ENCODE assay signal across 35 cellular contexts in the genomic region with DNA sequence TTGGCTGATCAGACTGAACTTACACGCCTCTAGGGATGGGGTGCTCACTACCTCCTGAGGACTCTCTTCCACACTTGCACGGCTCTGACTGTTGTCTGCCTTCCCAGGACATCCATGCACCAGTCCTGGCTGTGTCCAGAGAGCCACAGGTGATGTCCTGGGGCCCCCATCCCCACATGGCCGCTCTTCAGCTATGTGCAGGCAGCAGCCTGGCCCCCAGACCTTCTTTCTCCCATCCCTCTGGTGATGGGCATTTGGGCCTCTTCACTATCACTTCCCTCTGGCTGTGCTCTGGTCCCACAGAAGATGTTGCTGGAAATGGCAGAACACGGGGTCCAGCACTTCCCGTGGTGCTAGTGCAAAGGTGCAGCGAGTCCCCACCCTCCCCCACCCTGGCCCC. TPM values are rescaled to one million over a fixed set of nuclear protein-coding genes. Genes with fewer than 3 reads are reported as not detected.
DNase-seq lines count a peak whose midpoint lies in the region; ATAC-seq, FAIRE-seq and TF ChIP-seq lines count a peak whose summit lies in the region.
"Had no signal": no experiment of that assay in that cellular context is flagged by ENCODE, and none has a peak within 500 bp of the region (broad histone marks: within the 10 kb centered on the region; RNA-seq: fewer than 3 reads in every experiment).

No MANE protein-coding gene starts in this region.

- no peak overlapping the region for H3K23ac ChIP-seq in H1 (ENCODE audit: insufficient read length)

- H3K79me2 ChIP-seq in H1 (ENCODE audit: control insufficient read depth in 1 of 2, insufficient read depth in 2 of 2, low read length in 2 of 2), result no peaks in the 10 kb centered on the region

- no peaks in the 10 kb centered on the region for H4K20me1 ChIP-seq in H1 (replicated peaks in 1 of 2; ENCODE audit: control insufficient read depth in 1 of 2, insufficient read depth in 2 of 2, low read length in 2 of 2)

- H3K27ac ChIP-seq in H1 (ENCODE audit: low read depth, low read length) (no peak overlapping the region), spleen (no peak overlapping the region)
- H3K27ac ChIP-seq: esophagus squamous epithelium, gastroesophageal sphincter, tibial artery, WERI-Rb-1 had no signal

- DNase-seq in activated CD8-positive, alpha-beta memory T cell treated with anti-CD3 and anti-CD28 coated beads for 24 hours, result peak; percentile 1
- no peak for DNase-seq in activated CD8-positive, alpha-beta memory T cell treated with anti-CD3 and anti-CD28 coated beads, Interleukin-2, amount 50 U/mL, for 4 hours
- DNase-seq in GM10266 (ENCODE audit: extremely low spot score), result peak; percentile 15
- no peak for DNase-seq in H1 (ENCODE audit: low read depth in 1 of 2, low spot score in 2 of 2)
- peak; percentile 59 for DNase-seq in spleen
- no peak for DNase-seq in NCI-H510A treated with DMSO at 0.1 percent for 48 hours (lab: John Stamatoyannopoulos, UW)
- DNase-seq: activated gamma-delta T cell; activated naive CD8-positive, alpha-beta T cell treated with anti-CD3 and anti-CD28 coated beads, Interleukin-2, amount 50 U/mL, for 24 hours; activated T-cell treated with anti-CD3 and anti-CD28 coated beads for 4 hours; central memory CD4-positive, alpha-beta T cell; dermis blood vessel endothelial cell; esophagus squamous epithelium; hypothalamus; left ventricle myocardium superior; midbrain; NCI-H1694 treated with DMSO at 0.1 percent for 48 hours; NCI-H2171 treated with DMSO at 0.1 percent for 48 hours; NCI-H524 treated with DMSO at 0.1 percent for 48 hours; NK-92 treated with Interleukin-12 subunit alpha and Interleukin-12 subunit beta, amount 100 ng/mL, for 24 hours; SHP77 treated with DMSO at 0.1 percent for 48 hours; SW 1271; T-helper 9 cell; WERI-Rb-1 had no signal

- TF ChIP-seq POLR2A in H1 (IDR thresholded peaks at IDR 0.05; ENCODE audit: control extremely low read depth in 1 of 2, low read depth in 2 of 2, low read length in 2 of 2) (no peak), spleen (IDR thresholded peaks at IDR 0.05) (no peak)

- H2BK12ac ChIP-seq in H1 (ENCODE audit: low read depth, low read length), result no peak overlapping the region

- ATAC-seq in HG03139 (IDR thresholded peaks at IDR 0.05; ENCODE audit: unreplicated experiment) (no peak), HG02970 (IDR thresholded peaks at IDR 0.05; ENCODE audit: low FRiP score, unreplicated experiment) (no peak)
- ATAC-seq: activated naive CD8-positive, alpha-beta T cell treated with anti-CD3 and anti-CD28 coated beads, Interleukin-2, amount 50 U/mL, for 24 hours; gastroesophageal sphincter; GM12878; GM23338; HepG2; left ventricle myocardium superior; naive thymus-derived CD8-positive, alpha-beta T cell; stimulated activated naive CD8-positive, alpha-beta T cell treated with anti-CD3 and anti-CD28 coated beads, Interleukin-15, amount 100 ng/mL, for 72 hours had no signal

- H3K9me3 ChIP-seq in H1 (ENCODE audit: insufficient read depth in 2 of 2, low read depth in 1 of 2, low read length in 1 of 2) (peaks cover 0 to 6% of the 10 kb centered on the region in 2 experiments; a peak in 1 of 4 replicates), spleen (no peaks in the 10 kb centered on the region)
- H3K9me3 ChIP-seq: esophagus squamous epithelium, gastroesophageal sphincter, tibial artery had no signal

- no peak overlapping the region for H2BK5ac ChIP-seq in H1 (ENCODE audit: low read depth, low read length)

- no peak overlapping the region for H2AFZ ChIP-seq in H1 (ENCODE audit: low read length)

- 79% methylated on average over 3 of the region's 6 CpGs; no CpG with 5 or more reads in 1 of the 2 experiments for WGBS in H1 (ENCODE audit: extremely low coverage in 1 of 2, insufficient coverage in 1 of 2, insufficient read length in 1 of 2, insufficient replicate concordance in 2 of 2, low coverage in 1 of 2, low lambda C conversion rate in 2 of 2, missing lambda C conversion rate in 1 of 2), 2 experiments
- 76 to 90% (median 82%) methylated on average over 6 of the region's 6 CpGs for WGBS in spleen, 5 donors

- H3K4me3 ChIP-seq in H1 (ENCODE audit: extremely low read depth in 1 of 4, insufficient read depth in 2 of 4, low read depth in 3 of 4, low read length in 4 of 4), result no peak overlapping the region
- no peak overlapping the region for H3K4me3 ChIP-seq in spleen
- H3K4me3 ChIP-seq: esophagus squamous epithelium, gastroesophageal sphincter, GM12878, GM23338, tibial artery had no signal

- H3K18ac ChIP-seq in H1 (ENCODE audit: extremely low read depth, low read length), result no peak overlapping the region

- CTCF ChIA-PET in H1 (lab: Charles Lee; ENCODE audit: partially characterized antibody), result interaction anchor here (1.2 to 1.6 kb wide), 2 partner anchors 25 to 57 kb away, joined by 3 to 5 read pairs; no protein-coding TSS in a partner anchor

- H4K8ac ChIP-seq in H1 (ENCODE audit: extremely low read depth, insufficient read depth, low read length), result no peak overlapping the region

- no peaks in the 10 kb centered on the region for H3K23me2 ChIP-seq in H1 (ENCODE audit: low read depth, low read length)

- H2BK20ac ChIP-seq in H1 (ENCODE audit: low read length), result no peak overlapping the region

- H4K5ac ChIP-seq in H1 (ENCODE audit: insufficient read length, low read depth, low read length), result no peak overlapping the region

- TF ChIP-seq CTCF in GM10266 (IDR thresholded peaks at IDR 0.05; ENCODE audit: control insufficient read depth, insufficient read depth, low read depth, missing control alignments) (no peak), H1 (IDR thresholded peaks at IDR 0.05; ENCODE audit: control extremely low read depth in 1 of 3, insufficient read depth in 1 of 3, low read depth in 1 of 3, low read length in 3 of 3) (no peak), spleen (IDR thresholded peaks at IDR 0.05 in 8 of 11, conservative IDR thresholded peaks at IDR 0.05 in 3 of 11) (no peak)

- H3K36me3 ChIP-seq in H1 (ENCODE audit: control insufficient read depth in 2 of 4, insufficient read depth in 4 of 4, low read length in 3 of 4) (no peaks in the 10 kb centered on the region), spleen (no peaks in the 10 kb centered on the region)
- H3K36me3 ChIP-seq: esophagus squamous epithelium, gastroesophageal sphincter, tibial artery, WERI-Rb-1 had no signal

- H2BK15ac ChIP-seq in H1 (ENCODE audit: low read length), result no peak overlapping the region

- FAIRE-seq in H1 (lab: Jason Lieb, UNC), result no peak
- FAIRE-seq: GM12878, HepG2 had no signal

- H3K56ac ChIP-seq in H1 (replicated peaks; ENCODE audit: insufficient read length, low read depth, low read length), result no peak overlapping the region

- H4K91ac ChIP-seq in H1 (replicated peaks; ENCODE audit: insufficient read length, low read length), result no peak overlapping the region

- H3K4me2 ChIP-seq in H1 (ENCODE audit: insufficient read depth in 1 of 2, low read depth in 2 of 2, low read length in 2 of 2), result no peak overlapping the region
- H3K4me2 ChIP-seq: GM23338 had no signal

- no peak overlapping the region for H2BK120ac ChIP-seq in H1 (replicated peaks; ENCODE audit: low read depth, low read length)

- peak overlapping the region; percentile 65; the same call in 1 of the 2 replicates for H2AK5ac ChIP-seq in H1 (ENCODE audit: low read depth, low read length)

- H3K4me1 ChIP-seq in H1 (replicated peaks in 1 of 4; ENCODE audit: control insufficient read depth in 3 of 4, insufficient read depth in 4 of 4, low read length in 3 of 4), result no peaks in the 10 kb centered on the region
- H3K4me1 ChIP-seq in spleen, result no peaks in the 10 kb centered on the region
- H3K4me1 ChIP-seq: esophagus squamous epithelium, tibial artery had no signal

- H3K79me1 ChIP-seq in H1 (ENCODE audit: low read depth, low read length), result no peaks in the 10 kb centered on the region

- peaks cover 0 to 11% (median 4%) of the 10 kb centered on the region in 4 experiments; a peak in 2 of 7 replicates for H3K27me3 ChIP-seq in H1 (replicated peaks in 1 of 4; ENCODE audit: control insufficient read depth in 3 of 4, extremely low read depth in 1 of 4, insufficient read depth in 3 of 4, low read length in 3 of 4)
- H3K27me3 ChIP-seq in spleen (replicated peaks in 1 of 7), result peaks cover 0 to 44% (median 0%) of the 10 kb centered on the region in 7 donors

- H3K14ac ChIP-seq in H1 (ENCODE audit: insufficient read length), result no peak overlapping the region

- intact Hi-C loops in spleen (cut with DNase I; ENCODE audit: low total_unique reads), result loop anchor here (10.0 kb wide), 1 partner anchor 308 kb away; no protein-coding TSS in a partner anchor

- POLR2A ChIA-PET in H1 (lab: Charles Lee; ENCODE audit: partially characterized antibody), result no interaction called here

- no peak overlapping the region for H3K4ac ChIP-seq in H1 (replicated peaks; ENCODE audit: insufficient read length, low read depth, low read length)

- no peak for TF ChIP-seq EP300 in H1 (IDR thresholded peaks at IDR 0.05; ENCODE audit: borderline replicate concordance in 1 of 2, low read depth in 2 of 2, low read length in 2 of 2)

- H3K9ac ChIP-seq in H1 (replicated peaks in 1 of 4; ENCODE audit: extremely low read depth in 1 of 4, low read depth in 3 of 4, low read length in 3 of 4), result no peak overlapping the region

- TF ChIP-seq RAD21 in H1 (IDR thresholded peaks at IDR 0.05 in 1 of 2, conservative IDR thresholded peaks at IDR 0.05 in 1 of 2; ENCODE audit: low read depth in 2 of 2, low read length in 2 of 2), result no peak

TF ChIP-seq in H1, 55 proteins besides CTCF, POLR2A, EP300 and RAD21 (continues in another document):
- no peak for TF ChIP-seq HDAC6 (IDR thresholded peaks at IDR 0.05; ENCODE audit: low read depth, low read length)
- TF ChIP-seq SIRT6 (IDR thresholded peaks at IDR 0.05; ENCODE audit: low read length), result no peak
- TF ChIP-seq, protein P1, sequence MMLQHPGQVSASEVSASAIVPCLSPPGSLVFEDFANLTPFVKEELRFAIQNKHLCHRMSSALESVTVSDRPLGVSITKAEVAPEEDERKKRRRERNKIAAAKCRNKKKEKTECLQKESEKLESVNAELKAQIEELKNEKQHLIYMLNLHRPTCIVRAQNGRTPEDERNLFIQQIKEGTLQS (IDR thresholded peaks at IDR 0.05; ENCODE audit: insufficient read depth, low read depth, low read length), result no peak
- no peak for TF ChIP-seq MAFK (IDR thresholded peaks at IDR 0.05; ENCODE audit: low read depth, low read length)
- TF ChIP-seq CBX8 (IDR thresholded peaks at IDR 0.05; ENCODE audit: borderline replicate concordance, low read depth, low read length), result no peak
- no peak for TF ChIP-seq TEAD4 (IDR thresholded peaks at IDR 0.05; ENCODE audit: low read depth, low read length)

RNA-seq across cellular contexts. Expression of gene HMX1, which starts 40.9 kb away (rescaled TPM):
- total RNA-seq in H1 (2021; fragmentation: NEBNext Ultra II Directional; extraction: Animal tissue kit (Norgen Biotek cat#: 25700)), result 0.26 and 0.34 TPM in 2 replicates
- 0.08 TPM in 1 of 2 replicates, not detected in the other for polyA plus RNA-seq in H1 (2011; rRNA removed)
- polyA plus RNA-seq in H1 (2011; cell fraction: cytosol; rRNA removed), result 0.10 TPM
- 0.07 TPM for polyA plus RNA-seq in H1 (2011; cell fraction: nucleus; rRNA removed)
- polyA plus RNA-seq in H1 (2012, experiment 1 of 2), result not detected in 4 replicates
- polyA plus RNA-seq in H1 (2012, experiment 2 of 2), result not detected
- polyA plus RNA-seq in H1 (2013, experiment 1 of 2), result 0.18 TPM
- polyA plus RNA-seq in H1 (2013, experiment 2 of 2), result 0.06 TPM
- not detected in 2 replicates for polyA minus RNA-seq in H1 (2011; rRNA and poly(A)+ RNA removed)
- not detected for polyA minus RNA-seq in H1 (2011; cell fraction: cytosol; rRNA and poly(A)+ RNA removed)
- polyA minus RNA-seq in H1 (2011; cell fraction: nucleus; rRNA and poly(A)+ RNA removed), result not detected
- total RNA-seq in spleen, result not detected
- not detected for polyA plus RNA-seq in spleen
- total RNA-seq: dermis blood vessel endothelial cell; gastroesophageal sphincter; GM12878; HepG2; left ventricle myocardium superior; LHCN-M2; naive thymus-derived CD8-positive, alpha-beta T cell; skeletal muscle tissue had no signal
- polyA plus RNA-seq: BJ; GM12878; GM23338; HepG2; naive thymus-derived CD8-positive, alpha-beta T cell had no signal

Comparison
In these comparisons a context has a peak if more than half of its experiments do, and no peak if none do; other contexts are left out.
1. DNase-seq: peak in activated CD8-positive, alpha-beta memory T cell treated with anti-CD3 and anti-CD28 coated beads for 24 hours (single experiment), GM10266 (single experiment) and spleen (single experiment); none in activated CD8-positive, alpha-beta memory T cell treated with anti-CD3 and anti-CD28 coated beads, Interleukin-2, amount 50 U/mL, for 4 hours (single experiment), H1 (0 of 2) and NCI-H510A treated with DMSO at 0.1 percent for 48 hours (single experiment).